ENCODE assay signal across 8 cellular contexts in genomic region chr11:534592-535518, GRCh38. TPM values are rescaled to one million over a fixed set of nuclear protein-coding genes. Genes with fewer than 3 reads are reported as not detected.
DNase-seq lines count a peak whose midpoint lies in the region; ATAC-seq and TF ChIP-seq lines count a peak whose summit lies in the region.

No MANE protein-coding gene starts in this region.

- no peaks in the 10 kb centered on the region for H3K36me3 Mint-ChIP-seq in nephron progenitor cell (ENCODE audit: low read depth)

- peak overlapping the region; percentile 74 for H3K4me3 Mint-ChIP-seq in nephron progenitor cell

- peak; percentile 55 for DNase-seq in stimulated activated CD4-positive, alpha-beta T cell treated with anti-CD3 and anti-CD28 coated beads, Interleukin-15, amount 100 ng/mL, for 24 hours
- DNase-seq in stimulated activated CD4-positive, alpha-beta T cell treated with anti-CD3 and anti-CD28 coated beads, Interleukin-4, amount 100 ng/mL, for 1 hour, result no peak
- DNase-seq in HT-29 (ENCODE audit: low spot score) (peak; percentile 80), nephron progenitor cell (no peak), NCI-H2029 treated with DMSO at 0.1 percent for 48 hours (lab: John Stamatoyannopoulos, UW) (no peak)
- peak; percentile 35 to 52 for DNase-seq in activated CD4-positive, alpha-beta T cell treated with anti-CD3 and anti-CD28 coated beads, Interleukin-2, amount 50 U/mL, for 48 hours

- no peaks in the 10 kb centered on the region for H3K9me3 Mint-ChIP-seq in nephron progenitor cell

- peaks cover 27% of the 10 kb centered on the region for H3K27me3 Mint-ChIP-seq in nephron progenitor cell (ENCODE audit: low read depth, poor library complexity)

- H3K27ac Mint-ChIP-seq in nephron progenitor cell, result no peak overlapping the region

- peaks cover 20% of the 10 kb centered on the region for H3K4me1 Mint-ChIP-seq in nephron progenitor cell

- TF ChIP-seq CTCF in nephron progenitor cell (IDR thresholded peaks at IDR 0.05), result no peak

- peak; percentile 68 for ATAC-seq in esophagus mucosa
- no peak for ATAC-seq in HG03135 (IDR thresholded peaks at IDR 0.05; ENCODE audit: unreplicated experiment)

RNA-seq across cellular contexts. Expression of gene HRAS, which starts 0.5 kb away (rescaled TPM):
- 217 and 259 TPM in 2 replicates for total RNA-seq in HT-29 (2014; rRNA removed; shearing (Covaris generic))
- 118 TPM for total RNA-seq in esophagus mucosa

RNA-seq across cellular contexts. Expression of gene LRRC56, which starts 2.5 kb away (rescaled TPM):
- 8.1 and 10.0 TPM in 2 replicates for total RNA-seq in HT-29 (2014; rRNA removed; shearing (Covaris generic))
- total RNA-seq in esophagus mucosa, result 1.3 TPM

RNA-seq across cellular contexts. Expression of gene LMNTD2, which starts 25.7 kb away (rescaled TPM):
- total RNA-seq in HT-29 (2014; rRNA removed; shearing (Covaris generic)), result 5.3 and 6.9 TPM in 2 replicates
- total RNA-seq in esophagus mucosa, result 3.0 TPM

RNA-seq across cellular contexts. Expression of gene RASSF7, which starts 25.9 kb away (rescaled TPM):
- 515 and 552 TPM in 2 replicates for total RNA-seq in HT-29 (2014; rRNA removed; shearing (Covaris generic))
- total RNA-seq in esophagus mucosa, result 19.6 TPM

RNA-seq across cellular contexts. Expression of gene RNH1, which starts 27.8 kb away (rescaled TPM):
- 470 and 513 TPM in 2 replicates for total RNA-seq in HT-29 (2014; rRNA removed; shearing (Covaris generic))
- 152 TPM for total RNA-seq in esophagus mucosa

Comparison
In these comparisons a context has a peak if more than half of its experiments do, and no peak if none do; other contexts are left out.
1. DNase-seq: peak in stimulated activated CD4-positive, alpha-beta T cell treated with anti-CD3 and anti-CD28 coated beads, Interleukin-15, amount 100 ng/mL, for 24 hours (single experiment), HT-29 (single experiment) and activated CD4-positive, alpha-beta T cell treated with anti-CD3 and anti-CD28 coated beads, Interleukin-2, amount 50 U/mL, for 48 hours (2 of 2); none in stimulated activated CD4-positive, alpha-beta T cell treated with anti-CD3 and anti-CD28 coated beads, Interleukin-4, amount 100 ng/mL, for 1 hour (single experiment), nephron progenitor cell (single experiment) and NCI-H2029 treated with DMSO at 0.1 percent for 48 hours (single experiment).